Comparison of ENCODE assay signal across 23 cellular contexts in the genomic region with DNA sequence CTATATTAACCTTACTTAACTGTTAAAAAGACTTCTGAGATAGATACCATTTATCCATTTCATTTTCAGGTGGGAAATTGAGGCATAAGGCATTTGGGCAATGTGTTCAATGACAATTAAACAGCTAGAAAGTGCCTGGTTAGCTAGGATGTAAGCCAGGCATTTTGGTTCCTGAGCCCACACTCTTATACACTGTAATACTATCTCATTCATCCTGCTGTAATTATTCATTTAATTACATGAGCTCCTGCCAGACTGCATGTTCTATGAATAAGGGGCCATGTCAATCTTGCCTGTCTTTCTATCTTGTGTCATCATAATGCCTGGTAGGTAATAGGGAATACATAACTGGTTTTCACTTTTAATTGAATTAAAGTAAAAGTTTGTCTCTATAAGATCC.
"Had no signal": no experiment of that assay in that cellular context is flagged by ENCODE, and none has a peak within 500 bp of the region (broad histone marks: within the 10 kb centered on the region; RNA-seq: fewer than 3 reads in every experiment).

No MANE protein-coding gene starts in this region.

- H3K4me3 ChIP-seq: adrenal gland, Peyer's patch, SJCRH30 had no signal

- H3K4me1 ChIP-seq: Peyer's patch, SJCRH30 had no signal

- DNase-seq: activated CD4-positive, alpha-beta T cell treated with anti-CD3 and anti-CD28 coated beads for 48 hours; activated CD4-positive, alpha-beta T cell treated with anti-CD3 and anti-CD28 coated beads, Interleukin-2, amount 50 U/mL, for 4 hours; activated CD4-positive, CD25-positive, alpha-beta regulatory T cell treated with anti-CD3 and anti-CD28 coated beads, Interleukin-2, amount 50 U/mL, for 72 hours; activated CD8-positive, alpha-beta memory T cell treated with anti-CD3 and anti-CD28 coated beads, Interleukin-2, amount 50 U/mL, for 48 hours; activated CD8-positive, alpha-beta T cell treated with anti-CD3 and anti-CD28 coated beads, Interleukin-2, amount 10 ng/mL, durations not matched to agents 7 days and 5 days; activated naive CD4-positive, alpha-beta T cell treated with anti-CD3 and anti-CD28 coated beads, Interleukin-2, amount 50 U/mL, for 16 hours; activated naive CD8-positive, alpha-beta T cell treated with anti-CD3 and anti-CD28 coated beads, Interleukin-2, amount 10 ng/mL, durations not matched to agents 7 days and 5 days; activated T-cell treated with anti-CD3 and anti-CD28 coated beads, Interleukin-2, amount 50 U/mL, for 1 hour; adrenal gland; anterior cingulate cortex; cerebellar nuclear complex; Kasumi-1; KBM-7; NCI-H1417; NCI-H1694 treated with DMSO at 0.1 percent for 48 hours; NCI-H2029 treated with DMSO at 0.1 percent for 48 hours; NCI-H226; NCI-H526; NK-92 treated with Interleukin-12 subunit alpha and Interleukin-12 subunit beta, amount 100 ng/mL, for 24 hours; Peyer's patch; Right ventricle myocardium superior; SJCRH30 had no signal

- H3K36me3 ChIP-seq: adrenal gland, Peyer's patch, SJCRH30 had no signal

- H3K27ac ChIP-seq: adrenal gland, Peyer's patch, RWPE1, SJCRH30 had no signal

- ATAC-seq: activated CD8-positive, alpha-beta T cell treated with anti-CD3 and anti-CD28 coated beads, Interleukin-2, amount 10 ng/mL, durations not matched to agents 7 days and 5 days had no signal

- H3K27me3 ChIP-seq: adrenal gland, Peyer's patch, SJCRH30 had no signal

- H3K9me3 ChIP-seq: adrenal gland, Peyer's patch, SJCRH30 had no signal
